In genomic region chr12:7695159-7695930, GRCh38 we compare ENCODE assay signal across 14 cellular contexts. TPM values are rescaled to one million over a fixed set of nuclear protein-coding genes. Genes with fewer than 3 reads are reported as not detected.
A peak's percentile ranks its signal among the peaks of the same experiment; 100 is the strongest.
DNase-seq lines count a peak whose midpoint lies in the region; ATAC-seq lines count a peak whose summit lies in the region.
"Had no signal": no experiment of that assay in that cellular context is flagged by ENCODE, and none has a peak within 500 bp of the region (broad histone marks: within the 10 kb centered on the region; RNA-seq: fewer than 3 reads in every experiment).

Gene GDF3 (minus strand): TSS chr12:7695775. CDS start chr12:7695728, 47 bp downstream.

- CTCF ChIA-PET in activated naive CD4-positive, alpha-beta T cell treated with anti-CD3 and anti-CD28 coated beads for 36 hours (lab: Charles Lee), result interaction anchor here (1.2 kb wide), 1 partner anchor 11 kb away, joined by 3 read pairs; no protein-coding TSS in a partner anchor

- ATAC-seq in left cardiac atrium (peak; percentile 57 to 82), sciatic nerve (no peak)

- H3K27me3 Mint-ChIP-seq in activated naive CD4-positive, alpha-beta T cell treated with anti-CD3 and anti-CD28 coated beads for 36 hours (ENCODE audit: low read depth), result peaks cover 4% of the 10 kb centered on the region

- peak; percentile 57 for DNase-seq in ELF-1 (ENCODE audit: low read depth, low spot score)
- peak; percentile 59 for DNase-seq in UCSD-AML1 (lab: John Stamatoyannopoulos, UW; ENCODE audit: unreplicated experiment)
- peak; percentile 44 for DNase-seq in left cardiac atrium
- peak; percentile 62 for DNase-seq in sciatic nerve (ENCODE audit: low spot score)
- no peak for DNase-seq in T1000 (lab: John Stamatoyannopoulos, UW)
- no peak for DNase-seq in activated naive CD4-positive, alpha-beta T cell treated with anti-CD3 and anti-CD28 coated beads for 36 hours
- no peak for DNase-seq in activated CD4-positive, alpha-beta T cell treated with anti-CD3 and anti-CD28 coated beads, Interleukin-2, amount 50 U/mL, for 48 hours
- DNase-seq in NCI-H1092 (lab: John Stamatoyannopoulos, UW), result no peak
- DNase-seq: activated CD4-positive, CD25-positive, alpha-beta regulatory T cell treated with anti-CD3 and anti-CD28 coated beads, Interleukin-2, amount 50 U/mL, for 72 hours; NCI-H1436 treated with DMSO at 0.1 percent for 48 hours; stimulated activated CD4-positive, alpha-beta T cell treated with anti-CD3 and anti-CD28 coated beads, Interleukin-4, amount 100 ng/mL, for 4 hours had no signal

- H3K36me3 Mint-ChIP-seq in activated naive CD4-positive, alpha-beta T cell treated with anti-CD3 and anti-CD28 coated beads for 36 hours (ENCODE audit: low read depth), result no peaks in the 10 kb centered on the region

- intact Hi-C loops in left cardiac atrium (cut with DNase I) (no loop called here), sciatic nerve (cut with DNase I) (no loop called here)
- intact Hi-C loops in activated naive CD4-positive, alpha-beta T cell treated with anti-CD3 and anti-CD28 coated beads for 36 hours (cut with micrococcal nuclease), result no loop called here

- H3K9me3 Mint-ChIP-seq in activated naive CD4-positive, alpha-beta T cell treated with anti-CD3 and anti-CD28 coated beads for 36 hours, result no peaks in the 10 kb centered on the region

- no peak within 1 kb of the TSS for H3K4me3 Mint-ChIP-seq in activated naive CD4-positive, alpha-beta T cell treated with anti-CD3 and anti-CD28 coated beads for 36 hours

- no peak within 1 kb of the TSS for H3K27ac Mint-ChIP-seq in activated naive CD4-positive, alpha-beta T cell treated with anti-CD3 and anti-CD28 coated beads for 36 hours

- peaks cover 7% of the 10 kb centered on the region for H3K4me1 Mint-ChIP-seq in activated naive CD4-positive, alpha-beta T cell treated with anti-CD3 and anti-CD28 coated beads for 36 hours (ENCODE audit: low read depth)

RNA-seq across cellular contexts. Expression of gene GDF3, which starts in this region (rescaled TPM):
- under 1 TPM; 0.24 to 0.26 TPM for total RNA-seq in left cardiac atrium
- total RNA-seq in sciatic nerve, result 1.3 TPM
- total RNA-seq in activated naive CD4-positive, alpha-beta T cell treated with anti-CD3 and anti-CD28 coated beads for 36 hours, result not detected
- total RNA-seq: lower leg skin, pancreas, SK-MEL-5 had no signal

Comparison
In these comparisons a context has a peak if more than half of its experiments do, and no peak if none do; other contexts are left out.
1. Peak in DNase-seq and ATAC-seq in left cardiac atrium; RNA of the gene not detected or under 1 TPM.
2. DNase-seq: peak in ELF-1 (single experiment), UCSD-AML1 (single experiment) and sciatic nerve (single experiment); none in T1000 (single experiment), activated naive CD4-positive, alpha-beta T cell treated with anti-CD3 and anti-CD28 coated beads for 36 hours (single experiment), activated CD4-positive, alpha-beta T cell treated with anti-CD3 and anti-CD28 coated beads, Interleukin-2, amount 50 U/mL, for 48 hours (0 of 2) and NCI-H1092 (single experiment).